ENCODE assay signal across 1 cellular context in genomic region chr7:143363011-143363937, GRCh38.
TF ChIP-seq lines count a peak whose summit lies in the region.

No MANE protein-coding gene starts in this region.

TF ChIP-seq in SK-N-SH treated with all-trans-retinoic acid at 6 μM for 48 hours, 23 proteins besides CTCF, POLR2A, EP300 and RAD21 (continued from another document):
- TF ChIP-seq, protein P1, sequence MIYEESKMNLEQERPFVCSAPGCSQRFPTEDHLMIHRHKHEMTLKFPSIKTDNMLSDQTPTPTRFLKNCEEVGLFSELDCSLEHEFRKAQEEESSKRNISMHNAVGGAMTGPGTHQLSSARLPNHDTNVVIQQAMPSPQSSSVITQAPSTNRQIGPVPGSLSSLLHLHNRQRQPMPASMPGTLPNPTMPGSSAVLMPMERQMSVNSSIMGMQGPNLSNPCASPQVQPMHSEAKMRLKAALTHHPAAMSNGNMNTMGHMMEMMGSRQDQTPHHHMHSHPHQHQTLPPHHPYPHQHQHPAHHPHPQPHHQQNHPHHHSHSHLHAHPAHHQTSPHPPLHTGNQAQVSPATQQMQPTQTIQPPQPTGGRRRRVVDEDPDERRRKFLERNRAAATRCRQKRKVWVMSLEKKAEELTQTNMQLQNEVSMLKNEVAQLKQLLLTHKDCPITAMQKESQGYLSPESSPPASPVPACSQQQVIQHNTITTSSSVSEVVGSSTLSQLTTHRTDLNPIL (CRISPR knock-in tag; IDR thresholded peaks at IDR 0.05; ENCODE audit: low read depth) = no peak
- TF ChIP-seq ZNF70 (CRISPR knock-in tag; IDR thresholded peaks at IDR 0.05) (no peak), PPARA (CRISPR knock-in tag; IDR thresholded peaks at IDR 0.05; ENCODE audit: borderline replicate concordance) (no peak), PATZ1 (CRISPR knock-in tag; IDR thresholded peaks at IDR 0.05; ENCODE audit: borderline replicate concordance) (no peak), TCF4 (CRISPR knock-in tag; IDR thresholded peaks at IDR 0.05; ENCODE audit: borderline replicate concordance) (no peak), OSR1 (CRISPR knock-in tag; IDR thresholded peaks at IDR 0.05) (no peak)
- TF ChIP-seq, protein P2, sequence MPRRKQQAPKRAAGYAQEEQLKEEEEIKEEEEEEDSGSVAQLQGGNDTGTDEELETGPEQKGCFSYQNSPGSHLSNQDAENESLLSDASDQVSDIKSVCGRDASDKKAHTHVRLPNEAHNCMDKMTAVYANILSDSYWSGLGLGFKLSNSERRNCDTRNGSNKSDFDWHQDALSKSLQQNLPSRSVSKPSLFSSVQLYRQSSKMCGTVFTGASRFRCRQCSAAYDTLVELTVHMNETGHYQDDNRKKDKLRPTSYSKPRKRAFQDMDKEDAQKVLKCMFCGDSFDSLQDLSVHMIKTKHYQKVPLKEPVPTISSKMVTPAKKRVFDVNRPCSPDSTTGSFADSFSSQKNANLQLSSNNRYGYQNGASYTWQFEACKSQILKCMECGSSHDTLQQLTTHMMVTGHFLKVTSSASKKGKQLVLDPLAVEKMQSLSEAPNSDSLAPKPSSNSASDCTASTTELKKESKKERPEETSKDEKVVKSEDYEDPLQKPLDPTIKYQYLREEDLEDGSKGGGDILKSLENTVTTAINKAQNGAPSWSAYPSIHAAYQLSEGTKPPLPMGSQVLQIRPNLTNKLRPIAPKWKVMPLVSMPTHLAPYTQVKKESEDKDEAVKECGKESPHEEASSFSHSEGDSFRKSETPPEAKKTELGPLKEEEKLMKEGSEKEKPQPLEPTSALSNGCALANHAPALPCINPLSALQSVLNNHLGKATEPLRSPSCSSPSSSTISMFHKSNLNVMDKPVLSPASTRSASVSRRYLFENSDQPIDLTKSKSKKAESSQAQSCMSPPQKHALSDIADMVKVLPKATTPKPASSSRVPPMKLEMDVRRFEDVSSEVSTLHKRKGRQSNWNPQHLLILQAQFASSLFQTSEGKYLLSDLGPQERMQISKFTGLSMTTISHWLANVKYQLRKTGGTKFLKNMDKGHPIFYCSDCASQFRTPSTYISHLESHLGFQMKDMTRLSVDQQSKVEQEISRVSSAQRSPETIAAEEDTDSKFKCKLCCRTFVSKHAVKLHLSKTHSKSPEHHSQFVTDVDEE (CRISPR knock-in tag; IDR thresholded peaks at IDR 0.05) = no peak
- TF ChIP-seq, protein P3, sequence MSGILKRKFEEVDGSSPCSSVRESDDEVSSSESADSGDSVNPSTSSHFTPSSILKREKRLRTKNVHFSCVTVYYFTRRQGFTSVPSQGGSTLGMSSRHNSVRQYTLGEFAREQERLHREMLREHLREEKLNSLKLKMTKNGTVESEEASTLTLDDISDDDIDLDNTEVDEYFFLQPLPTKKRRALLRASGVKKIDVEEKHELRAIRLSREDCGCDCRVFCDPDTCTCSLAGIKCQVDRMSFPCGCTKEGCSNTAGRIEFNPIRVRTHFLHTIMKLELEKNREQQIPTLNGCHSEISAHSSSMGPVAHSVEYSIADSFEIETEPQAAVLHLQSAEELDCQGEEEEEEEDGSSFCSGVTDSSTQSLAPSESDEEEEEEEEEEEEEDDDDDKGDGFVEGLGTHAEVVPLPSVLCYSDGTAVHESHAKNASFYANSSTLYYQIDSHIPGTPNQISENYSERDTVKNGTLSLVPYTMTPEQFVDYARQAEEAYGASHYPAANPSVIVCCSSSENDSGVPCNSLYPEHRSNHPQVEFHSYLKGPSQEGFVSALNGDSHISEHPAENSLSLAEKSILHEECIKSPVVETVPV (CRISPR knock-in tag; IDR thresholded peaks at IDR 0.05) = no peak
